In the genomic region with DNA sequence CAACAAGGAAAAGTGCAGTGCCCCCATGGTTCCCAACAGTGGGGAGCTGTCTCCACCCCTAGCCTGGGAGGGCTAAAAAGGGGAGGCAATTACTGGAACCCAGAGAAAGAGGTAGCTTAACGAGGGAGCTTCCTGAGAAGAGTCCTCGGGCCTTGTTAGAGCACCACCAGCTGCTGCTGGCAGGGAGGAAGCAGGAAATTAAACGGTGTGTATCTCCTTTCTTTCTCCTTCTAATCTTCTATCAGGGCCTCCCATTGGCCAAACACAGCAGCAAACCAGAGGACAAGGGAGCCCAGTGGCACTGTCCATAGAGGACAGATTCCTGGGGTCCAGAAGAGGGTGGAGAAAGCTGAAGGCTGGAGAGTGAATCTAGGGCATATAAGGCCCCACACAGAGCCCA, we compare ENCODE assay signal across 1 cellular context.
TF ChIP-seq lines count a peak whose summit lies in the region.

No MANE protein-coding gene starts in this region.

TF ChIP-seq in GM12878, 131 proteins besides CTCF, POLR2A, EP300 and RAD21:
- no peak for TF ChIP-seq NRF1 (conservative IDR thresholded peaks at IDR 0.05; ENCODE audit: low read depth, low read length)
- TF ChIP-seq, protein P1, sequence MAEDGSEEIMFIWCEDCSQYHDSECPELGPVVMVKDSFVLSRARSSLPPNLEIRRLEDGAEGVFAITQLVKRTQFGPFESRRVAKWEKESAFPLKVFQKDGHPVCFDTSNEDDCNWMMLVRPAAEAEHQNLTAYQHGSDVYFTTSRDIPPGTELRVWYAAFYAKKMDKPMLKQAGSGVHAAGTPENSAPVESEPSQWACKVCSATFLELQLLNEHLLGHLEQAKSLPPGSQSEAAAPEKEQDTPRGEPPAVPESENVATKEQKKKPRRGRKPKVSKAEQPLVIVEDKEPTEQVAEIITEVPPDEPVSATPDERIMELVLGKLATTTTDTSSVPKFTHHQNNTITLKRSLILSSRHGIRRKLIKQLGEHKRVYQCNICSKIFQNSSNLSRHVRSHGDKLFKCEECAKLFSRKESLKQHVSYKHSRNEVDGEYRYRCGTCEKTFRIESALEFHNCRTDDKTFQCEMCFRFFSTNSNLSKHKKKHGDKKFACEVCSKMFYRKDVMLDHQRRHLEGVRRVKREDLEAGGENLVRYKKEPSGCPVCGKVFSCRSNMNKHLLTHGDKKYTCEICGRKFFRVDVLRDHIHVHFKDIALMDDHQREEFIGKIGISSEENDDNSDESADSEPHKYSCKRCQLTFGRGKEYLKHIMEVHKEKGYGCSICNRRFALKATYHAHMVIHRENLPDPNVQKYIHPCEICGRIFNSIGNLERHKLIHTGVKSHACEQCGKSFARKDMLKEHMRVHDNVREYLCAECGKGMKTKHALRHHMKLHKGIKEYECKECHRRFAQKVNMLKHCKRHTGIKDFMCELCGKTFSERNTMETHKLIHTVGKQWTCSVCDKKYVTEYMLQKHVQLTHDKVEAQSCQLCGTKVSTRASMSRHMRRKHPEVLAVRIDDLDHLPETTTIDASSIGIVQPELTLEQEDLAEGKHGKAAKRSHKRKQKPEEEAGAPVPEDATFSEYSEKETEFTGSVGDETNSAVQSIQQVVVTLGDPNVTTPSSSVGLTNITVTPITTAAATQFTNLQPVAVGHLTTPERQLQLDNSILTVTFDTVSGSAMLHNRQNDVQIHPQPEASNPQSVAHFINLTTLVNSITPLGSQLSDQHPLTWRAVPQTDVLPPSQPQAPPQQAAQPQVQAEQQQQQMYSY (CRISPR knock-in tag; IDR thresholded peaks at IDR 0.05), result no peak
- TF ChIP-seq MXI1 (IDR thresholded peaks at IDR 0.05; ENCODE audit: low read depth, low read length), result no peak
- no peak for TF ChIP-seq RUNX3 (IDR thresholded peaks at IDR 0.05; ENCODE audit: low read length)
- TF ChIP-seq ZNF622 (IDR thresholded peaks at IDR 0.05), result no peak
- TF ChIP-seq, protein P2, sequence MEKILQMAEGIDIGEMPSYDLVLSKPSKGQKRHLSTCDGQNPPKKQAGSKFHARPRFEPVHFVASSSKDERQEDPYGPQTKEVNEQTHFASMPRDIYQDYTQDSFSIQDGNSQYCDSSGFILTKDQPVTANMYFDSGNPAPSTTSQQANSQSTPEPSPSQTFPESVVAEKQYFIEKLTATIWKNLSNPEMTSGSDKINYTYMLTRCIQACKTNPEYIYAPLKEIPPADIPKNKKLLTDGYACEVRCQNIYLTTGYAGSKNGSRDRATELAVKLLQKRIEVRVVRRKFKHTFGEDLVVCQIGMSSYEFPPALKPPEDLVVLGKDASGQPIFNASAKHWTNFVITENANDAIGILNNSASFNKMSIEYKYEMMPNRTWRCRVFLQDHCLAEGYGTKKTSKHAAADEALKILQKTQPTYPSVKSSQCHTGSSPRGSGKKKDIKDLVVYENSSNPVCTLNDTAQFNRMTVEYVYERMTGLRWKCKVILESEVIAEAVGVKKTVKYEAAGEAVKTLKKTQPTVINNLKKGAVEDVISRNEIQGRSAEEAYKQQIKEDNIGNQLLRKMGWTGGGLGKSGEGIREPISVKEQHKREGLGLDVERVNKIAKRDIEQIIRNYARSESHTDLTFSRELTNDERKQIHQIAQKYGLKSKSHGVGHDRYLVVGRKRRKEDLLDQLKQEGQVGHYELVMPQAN (conservative IDR thresholded peaks at IDR 0.05), result no peak
